Comparison of ENCODE assay signal across 28 cellular contexts in genomic region chr1:221919341-221919740, GRCh38.
"Had no signal": no experiment of that assay in that cellular context is flagged by ENCODE, and none has a peak within 500 bp of the region (broad histone marks: within the 10 kb centered on the region; RNA-seq: fewer than 3 reads in every experiment).

No MANE protein-coding gene starts in this region.

- H3K9me3 Mint-ChIP-seq: mesothelial cell of epicardium; naive thymus-derived CD4-positive, alpha-beta T cell; nephron; neural crest cell; stimulated activated memory B cell treated with anti-CD40 and anti-IgM and Interleukin-4, amounts not matched to agents 10 μg/mL and 1 μg/mL and 100 μg/mL, for 72 hours had no signal

- H3K4me1 ChIP-seq: pancreas, prostate gland, spleen, stomach, testis, thyroid gland, transverse colon, upper lobe of left lung, vagina had no signal

- H3K4me1 Mint-ChIP-seq: naive thymus-derived CD4-positive, alpha-beta T cell; nephron; neural crest cell; stimulated activated memory B cell treated with anti-CD40 and anti-IgM and Interleukin-4, amounts not matched to agents 10 μg/mL and 1 μg/mL and 100 μg/mL, for 72 hours had no signal

- H3K27ac ChIP-seq: left ventricle myocardium inferior, pancreas, prostate gland, spleen, stomach, testis, thyroid gland, transverse colon, upper lobe of left lung, vagina had no signal

- H3K4me3 Mint-ChIP-seq: mesothelial cell of epicardium; naive thymus-derived CD4-positive, alpha-beta T cell; nephron; neural crest cell; stimulated activated memory B cell treated with anti-CD40 and anti-IgM and Interleukin-4, amounts not matched to agents 10 μg/mL and 1 μg/mL and 100 μg/mL, for 72 hours had no signal

- H3K9me3 ChIP-seq: left ventricle myocardium inferior, pancreas, prostate gland, spleen, stomach, testis, thyroid gland, transverse colon, upper lobe of left lung, vagina had no signal

- H3K27me3 ChIP-seq: spleen, stomach, testis, thyroid gland, transverse colon, upper lobe of left lung, vagina had no signal

- DNase-seq: islet precursor cell; left ventricle myocardium inferior; mesendoderm; naive thymus-derived CD4-positive, alpha-beta T cell; nucleus accumbens; pancreas; posterior cingulate gyrus; retina; right cardiac atrium; small intestine; spleen; stimulated activated CD4-positive, alpha-beta T cell treated with anti-CD3 and anti-CD28 coated beads, Interleukin-2, amount 100 ng/mL, for 48 hours; stimulated activated CD4-positive, alpha-beta T cell treated with anti-CD3 and anti-CD28 coated beads, Interleukin-4, amount 100 ng/mL, for 4 hours; stimulated activated CD8-positive, alpha-beta memory T cell treated with anti-CD3 and anti-CD28 coated beads, Interleukin-4, amount 100 ng/mL, for 48 hours; stimulated activated naive CD8-positive, alpha-beta T cell treated with anti-CD3 and anti-CD28 coated beads, Interleukin-15, Interleukin-2, amounts not matched to agents 100 U/mL and 50 U/mL, for 24 hours; stomach; testis; thyroid gland; transverse colon; upper lobe of left lung had no signal

- H3K4me3 ChIP-seq: left ventricle myocardium inferior, lung, pancreas, prostate gland, spleen, stomach, testis, thyroid gland, transverse colon, upper lobe of left lung, vagina had no signal

- H3K27ac Mint-ChIP-seq: mesothelial cell of epicardium; naive thymus-derived CD4-positive, alpha-beta T cell; nephron; stimulated activated memory B cell treated with anti-CD40 and anti-IgM and Interleukin-4, amounts not matched to agents 10 μg/mL and 1 μg/mL and 100 μg/mL, for 72 hours had no signal

- ATAC-seq: naive thymus-derived CD4-positive, alpha-beta T cell; pancreas; right cardiac atrium; sciatic nerve; stimulated activated memory B cell treated with anti-CD40 and anti-IgM and Interleukin-4, amounts not matched to agents 10 μg/mL and 1 μg/mL and 100 μg/mL, for 72 hours; stimulated activated naive CD8-positive, alpha-beta T cell treated with anti-CD3 and anti-CD28 coated beads, Interleukin-15, Interleukin-2, amounts not matched to agents 100 U/mL and 50 U/mL, for 24 hours had no signal

- H3K36me3 ChIP-seq: left ventricle myocardium inferior, pancreas, prostate gland, spleen, stomach, thyroid gland, transverse colon, upper lobe of left lung, vagina had no signal

- H3K27me3 Mint-ChIP-seq: naive thymus-derived CD4-positive, alpha-beta T cell; stimulated activated memory B cell treated with anti-CD40 and anti-IgM and Interleukin-4, amounts not matched to agents 10 μg/mL and 1 μg/mL and 100 μg/mL, for 72 hours had no signal

- H3K36me3 Mint-ChIP-seq: mesothelial cell of epicardium; naive thymus-derived CD4-positive, alpha-beta T cell; stimulated activated memory B cell treated with anti-CD40 and anti-IgM and Interleukin-4, amounts not matched to agents 10 μg/mL and 1 μg/mL and 100 μg/mL, for 72 hours had no signal
